2 cellular contexts compared by ENCODE assay signal in the genomic region with DNA sequence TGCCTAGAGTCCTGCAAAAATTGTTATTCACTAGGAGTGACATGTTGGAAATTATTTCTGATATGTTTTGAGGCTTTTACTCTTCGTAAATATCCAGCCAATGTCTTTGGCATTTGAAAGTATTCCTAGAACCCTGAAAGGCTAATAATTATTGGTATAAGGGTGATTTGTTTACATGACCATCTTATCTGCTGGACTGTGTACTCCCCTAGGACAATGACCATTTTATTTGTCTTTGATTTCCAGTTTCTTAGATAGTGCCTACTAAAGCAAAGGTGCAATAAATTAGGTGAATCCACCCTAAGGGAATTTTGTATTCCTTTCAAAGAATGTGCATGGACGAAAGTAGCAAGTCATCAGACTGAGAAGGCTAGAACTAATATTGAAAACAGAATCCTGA.
TF ChIP-seq lines count a peak whose summit lies in the region.

No MANE protein-coding gene starts in this region.

TF ChIP-seq in liver, 16 proteins besides CTCF, POLR2A, EP300 and RAD21:
- TF ChIP-seq, protein P1, sequence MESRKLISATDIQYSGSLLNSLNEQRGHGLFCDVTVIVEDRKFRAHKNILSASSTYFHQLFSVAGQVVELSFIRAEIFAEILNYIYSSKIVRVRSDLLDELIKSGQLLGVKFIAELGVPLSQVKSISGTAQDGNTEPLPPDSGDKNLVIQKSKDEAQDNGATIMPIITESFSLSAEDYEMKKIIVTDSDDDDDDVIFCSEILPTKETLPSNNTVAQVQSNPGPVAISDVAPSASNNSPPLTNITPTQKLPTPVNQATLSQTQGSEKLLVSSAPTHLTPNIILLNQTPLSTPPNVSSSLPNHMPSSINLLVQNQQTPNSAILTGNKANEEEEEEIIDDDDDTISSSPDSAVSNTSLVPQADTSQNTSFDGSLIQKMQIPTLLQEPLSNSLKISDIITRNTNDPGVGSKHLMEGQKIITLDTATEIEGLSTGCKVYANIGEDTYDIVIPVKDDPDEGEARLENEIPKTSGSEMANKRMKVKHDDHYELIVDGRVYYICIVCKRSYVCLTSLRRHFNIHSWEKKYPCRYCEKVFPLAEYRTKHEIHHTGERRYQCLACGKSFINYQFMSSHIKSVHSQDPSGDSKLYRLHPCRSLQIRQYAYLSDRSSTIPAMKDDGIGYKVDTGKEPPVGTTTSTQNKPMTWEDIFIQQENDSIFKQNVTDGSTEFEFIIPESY (IDR thresholded peaks at IDR 0.05) = no peak
- TF ChIP-seq HNF4A (conservative IDR thresholded peaks at IDR 0.05) (peak; percentile 27 to 28), FOXA1 (IDR thresholded peaks at IDR 0.05) (no peak)

TF ChIP-seq in HepG2, 621 proteins besides CTCF, POLR2A, EP300 and RAD21 (continued from another document):
- TF ChIP-seq, protein P2, sequence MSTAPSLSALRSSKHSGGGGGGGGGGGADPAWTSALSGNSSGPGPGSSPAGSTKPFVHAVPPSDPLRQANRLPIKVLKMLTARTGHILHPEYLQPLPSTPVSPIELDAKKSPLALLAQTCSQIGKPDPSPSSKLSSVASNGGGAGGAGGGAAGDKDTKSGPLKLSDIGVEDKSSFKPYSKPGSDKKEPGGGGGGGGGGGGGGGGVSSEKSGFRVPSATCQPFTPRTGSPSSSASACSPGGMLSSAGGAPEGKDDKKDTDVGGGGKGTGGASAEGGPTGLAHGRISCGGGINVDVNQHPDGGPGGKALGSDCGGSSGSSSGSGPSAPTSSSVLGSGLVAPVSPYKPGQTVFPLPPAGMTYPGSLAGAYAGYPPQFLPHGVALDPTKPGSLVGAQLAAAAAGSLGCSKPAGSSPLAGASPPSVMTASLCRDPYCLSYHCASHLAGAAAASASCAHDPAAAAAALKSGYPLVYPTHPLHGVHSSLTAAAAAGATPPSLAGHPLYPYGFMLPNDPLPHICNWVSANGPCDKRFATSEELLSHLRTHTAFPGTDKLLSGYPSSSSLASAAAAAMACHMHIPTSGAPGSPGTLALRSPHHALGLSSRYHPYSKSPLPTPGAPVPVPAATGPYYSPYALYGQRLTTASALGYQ (CRISPR knock-in tag; IDR thresholded peaks at IDR 0.05) = no peak
- TF ChIP-seq FOXP1 (IDR thresholded peaks at IDR 0.05) = no peak
- no peak for TF ChIP-seq FOXP1 (CRISPR knock-in tag; IDR thresholded peaks at IDR 0.05)
- TF ChIP-seq, protein P3, sequence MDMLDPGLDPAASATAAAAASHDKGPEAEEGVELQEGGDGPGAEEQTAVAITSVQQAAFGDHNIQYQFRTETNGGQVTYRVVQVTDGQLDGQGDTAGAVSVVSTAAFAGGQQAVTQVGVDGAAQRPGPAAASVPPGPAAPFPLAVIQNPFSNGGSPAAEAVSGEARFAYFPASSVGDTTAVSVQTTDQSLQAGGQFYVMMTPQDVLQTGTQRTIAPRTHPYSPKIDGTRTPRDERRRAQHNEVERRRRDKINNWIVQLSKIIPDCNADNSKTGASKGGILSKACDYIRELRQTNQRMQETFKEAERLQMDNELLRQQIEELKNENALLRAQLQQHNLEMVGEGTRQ (IDR thresholded peaks at IDR 0.05; ENCODE audit: low read depth, low read length) = no peak
- TF ChIP-seq, protein P3 (CRISPR knock-in tag; IDR thresholded peaks at IDR 0.05; ENCODE audit: borderline replicate concordance) = no peak
- no peak for TF ChIP-seq RBAK (CRISPR knock-in tag; IDR thresholded peaks at IDR 0.05)
- TF ChIP-seq, protein P4, sequence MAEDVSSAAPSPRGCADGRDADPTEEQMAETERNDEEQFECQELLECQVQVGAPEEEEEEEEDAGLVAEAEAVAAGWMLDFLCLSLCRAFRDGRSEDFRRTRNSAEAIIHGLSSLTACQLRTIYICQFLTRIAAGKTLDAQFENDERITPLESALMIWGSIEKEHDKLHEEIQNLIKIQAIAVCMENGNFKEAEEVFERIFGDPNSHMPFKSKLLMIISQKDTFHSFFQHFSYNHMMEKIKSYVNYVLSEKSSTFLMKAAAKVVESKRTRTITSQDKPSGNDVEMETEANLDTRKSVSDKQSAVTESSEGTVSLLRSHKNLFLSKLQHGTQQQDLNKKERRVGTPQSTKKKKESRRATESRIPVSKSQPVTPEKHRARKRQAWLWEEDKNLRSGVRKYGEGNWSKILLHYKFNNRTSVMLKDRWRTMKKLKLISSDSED (CRISPR knock-in tag; IDR thresholded peaks at IDR 0.05) = no peak
- TF ChIP-seq TMF1 (CRISPR knock-in tag; IDR thresholded peaks at IDR 0.05; ENCODE audit: low read depth) = no peak
- no peak for TF ChIP-seq GTF3A (CRISPR knock-in tag; conservative IDR thresholded peaks at IDR 0.05)
- no peak for TF ChIP-seq NBN (conservative IDR thresholded peaks at IDR 0.05)
- TF ChIP-seq ZNF263 (CRISPR knock-in tag; IDR thresholded peaks at IDR 0.05) = no peak
- TF ChIP-seq ATRX (CRISPR knock-in tag; IDR thresholded peaks at IDR 0.05; ENCODE audit: borderline replicate concordance) = no peak
- no peak for TF ChIP-seq ZFYVE20 (CRISPR knock-in tag; IDR thresholded peaks at IDR 0.05; ENCODE audit: borderline replicate concordance, low read depth)
- TF ChIP-seq ZEB1 (IDR thresholded peaks at IDR 0.05; ENCODE audit: insufficient replicate concordance, low read depth) = no peak
- TF ChIP-seq IRF2 (CRISPR knock-in tag; IDR thresholded peaks at IDR 0.05) = no peak
- TF ChIP-seq HCFC1 (IDR thresholded peaks at IDR 0.05; ENCODE audit: low read depth, low read length) = no peak
- no peak for TF ChIP-seq ZNF282 (IDR thresholded peaks at IDR 0.05; ENCODE audit: partially characterized antibody)
